ENCODE assay signal across 22 cellular contexts in genomic region chr3:192992346-192992745, GRCh38.
"Had no signal": no experiment of that assay in that cellular context is flagged by ENCODE, and none has a peak within 500 bp of the region (broad histone marks: within the 10 kb centered on the region; RNA-seq: fewer than 3 reads in every experiment).

No MANE protein-coding gene starts in this region.

- H3K36me3 ChIP-seq: esophagus muscularis mucosa, gastroesophageal sphincter, heart left ventricle, left lung, lower lobe of right lung had no signal

- H3K79me2 ChIP-seq: hepatocyte had no signal

- ATAC-seq: foreskin keratinocyte, gastroesophageal sphincter, heart left ventricle, left cardiac atrium, left lung, left ventricle myocardium superior, lower lobe of right lung had no signal

- H3K27ac ChIP-seq: coronary artery, dorsolateral prefrontal cortex, esophagus muscularis mucosa, foreskin keratinocyte, gastroesophageal sphincter, hepatocyte, left lung, lower lobe of right lung had no signal

- DNase-seq: dermis blood vessel endothelial cell; dorsolateral prefrontal cortex; effector CD4-positive, alpha-beta T cell; effector memory CD4-positive, alpha-beta T cell; foreskin keratinocyte; heart left ventricle; hypothalamus; left cardiac atrium; left lung; left ventricle myocardium superior; lower lobe of right lung; mesenchymal stem cell; midbrain had no signal

- H3K4me2 ChIP-seq: hepatocyte had no signal

- FAIRE-seq: colon, endothelial cell of umbilical vein, frontal cortex, islet of Langerhans, keratinocyte had no signal

- H3K4me1 ChIP-seq: esophagus muscularis mucosa, foreskin keratinocyte, gastroesophageal sphincter, left lung had no signal

- H3K9me3 ChIP-seq: esophagus muscularis mucosa, gastroesophageal sphincter, heart left ventricle, left lung, lower lobe of right lung had no signal

- H3K4me3 ChIP-seq: coronary artery, dorsolateral prefrontal cortex, esophagus muscularis mucosa, gastroesophageal sphincter, heart left ventricle, hepatocyte, left lung, lower lobe of right lung had no signal

- H3K27me3 ChIP-seq: dorsolateral prefrontal cortex, esophagus muscularis mucosa, foreskin keratinocyte, gastroesophageal sphincter, heart left ventricle, hepatocyte, left lung had no signal

- H2AFZ ChIP-seq: hepatocyte had no signal
